In the genomic region with DNA sequence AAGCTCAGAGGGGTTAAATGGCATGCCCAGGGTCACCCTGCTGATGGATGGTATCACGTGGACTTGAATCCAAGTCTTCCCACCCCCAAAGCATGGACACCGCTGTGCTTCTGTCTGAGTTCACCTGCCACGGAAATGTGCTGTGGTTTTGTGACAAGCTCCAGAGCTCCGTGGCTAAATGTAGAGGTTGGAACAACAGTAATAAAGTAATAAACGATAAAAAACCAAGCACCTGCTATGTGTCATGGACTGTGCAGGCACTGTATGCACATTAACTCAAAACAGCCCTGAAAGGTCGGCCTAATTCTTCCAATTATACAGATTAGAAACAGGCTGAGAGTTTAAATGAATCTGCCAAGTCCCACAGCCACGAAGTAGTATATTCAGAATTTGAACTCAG, we compare ENCODE assay signal across 26 cellular contexts.
"Had no signal": no experiment of that assay in that cellular context is flagged by ENCODE, and none has a peak within 500 bp of the region (broad histone marks: within the 10 kb centered on the region; RNA-seq: fewer than 3 reads in every experiment).

No MANE protein-coding gene starts in this region.

- H3K36me3 ChIP-seq: brain microvascular endothelial cell, WERI-Rb-1 had no signal

- H3K27me3 ChIP-seq: dorsolateral prefrontal cortex had no signal

- ATAC-seq: activated CD4-positive, CD25-positive, alpha-beta regulatory T cell treated with anti-CD3 and anti-CD28 coated beads, Interleukin-2, amount 50 U/mL, for 24 hours; activated CD8-positive, alpha-beta T cell treated with anti-CD3 and anti-CD28 coated beads for 36 hours; activated T-cell treated with anti-CD3 and anti-CD28 coated beads, Interleukin-2, amount 50 U/mL, for 4 hours; activated T-helper 17 cell treated with anti-CD3 and anti-CD28 coated beads, Interleukin-2, amount 50 U/mL, for 72 hours; esophagus mucosa; T-helper 17 cell had no signal

- H3K27ac ChIP-seq: brain microvascular endothelial cell, coronary artery, WERI-Rb-1 had no signal

- DNase-seq: activated B cell treated with CpG ODN at 0.5 μM for 24 hours; activated CD4-positive, alpha-beta T cell treated with anti-CD3 and anti-CD28 coated beads for 48 hours; activated CD4-positive, alpha-beta T cell treated with anti-CD3 and anti-CD28 coated beads, Interleukin-2, amount 50 U/mL, for 1 hour; activated CD4-positive, alpha-beta T cell treated with anti-CD3 and anti-CD28 coated beads, Interleukin-2, amount 50 U/mL, for 48 hours; activated CD8-positive, alpha-beta memory T cell treated with anti-CD3 and anti-CD28 coated beads for 24 hours; activated CD8-positive, alpha-beta T cell treated with anti-CD3 and anti-CD28 coated beads for 36 hours; activated effector memory CD4-positive, alpha-beta T cell treated with Interleukin-2 at 50 U/mL for 16 hours; activated gamma-delta T cell treated with Interleukin-2 at 50 U/mL for 16 hours; activated naive CD4-positive, alpha-beta T cell treated with anti-CD3 and anti-CD28 coated beads, Interleukin-2, amount 50 U/mL, for 16 hours; activated naive CD4-positive, alpha-beta T cell treated with Interleukin-2 at 50 U/mL for 16 hours; activated T-cell treated with anti-CD3 and anti-CD28 coated beads, Interleukin-2, amount 50 U/mL, for 4 hours; amniotic stem cell; anterior cingulate cortex; brain microvascular endothelial cell; dorsolateral prefrontal cortex; effector memory CD4-positive, alpha-beta T cell; endodermal cell; foreskin fibroblast; head of caudate nucleus; T-helper 17 cell; T1000; WERI-Rb-1 had no signal

- H3K4me3 ChIP-seq: coronary artery, dorsolateral prefrontal cortex had no signal
